ENCODE assay signal across 1 cellular context in the genomic region with DNA sequence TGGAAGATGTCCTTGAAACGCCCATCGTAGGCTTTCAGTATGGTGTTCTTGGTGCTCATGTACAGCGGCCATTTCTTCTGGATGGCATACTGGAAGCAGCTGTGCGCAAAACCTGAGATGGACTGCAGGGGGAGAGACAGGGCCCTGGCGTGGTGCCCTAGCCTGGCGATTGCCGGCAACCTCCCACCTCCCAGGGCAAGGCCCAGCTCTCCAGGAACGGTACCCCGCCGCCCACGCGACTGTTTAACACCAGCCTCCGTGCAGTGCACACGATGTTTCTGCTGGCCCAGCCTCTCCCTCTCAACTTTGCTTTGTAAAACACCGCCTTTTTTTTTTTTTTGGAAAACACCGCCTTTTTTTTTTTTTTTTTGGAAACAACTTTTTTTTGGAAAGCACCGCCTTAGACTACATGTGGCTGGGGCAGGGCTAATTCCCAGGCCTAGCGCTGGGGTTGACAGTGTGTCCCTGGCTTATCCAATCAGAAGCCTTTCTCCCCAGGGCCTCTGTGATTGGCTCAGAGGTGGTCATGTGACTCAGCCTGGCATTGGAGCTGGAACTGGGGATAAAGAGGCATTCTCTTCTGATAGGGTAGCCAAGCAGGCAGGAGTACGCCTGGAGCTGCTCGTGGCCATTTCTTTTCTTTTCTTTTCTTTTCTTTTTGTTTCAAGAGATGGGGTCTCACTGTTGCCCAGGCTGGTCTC.
TF ChIP-seq lines count a peak whose summit lies in the region.

No MANE protein-coding gene starts in this region.

TF ChIP-seq in GM23338, 12 proteins besides CTCF, POLR2A, EP300 and RAD21:
- TF ChIP-seq, protein P1, sequence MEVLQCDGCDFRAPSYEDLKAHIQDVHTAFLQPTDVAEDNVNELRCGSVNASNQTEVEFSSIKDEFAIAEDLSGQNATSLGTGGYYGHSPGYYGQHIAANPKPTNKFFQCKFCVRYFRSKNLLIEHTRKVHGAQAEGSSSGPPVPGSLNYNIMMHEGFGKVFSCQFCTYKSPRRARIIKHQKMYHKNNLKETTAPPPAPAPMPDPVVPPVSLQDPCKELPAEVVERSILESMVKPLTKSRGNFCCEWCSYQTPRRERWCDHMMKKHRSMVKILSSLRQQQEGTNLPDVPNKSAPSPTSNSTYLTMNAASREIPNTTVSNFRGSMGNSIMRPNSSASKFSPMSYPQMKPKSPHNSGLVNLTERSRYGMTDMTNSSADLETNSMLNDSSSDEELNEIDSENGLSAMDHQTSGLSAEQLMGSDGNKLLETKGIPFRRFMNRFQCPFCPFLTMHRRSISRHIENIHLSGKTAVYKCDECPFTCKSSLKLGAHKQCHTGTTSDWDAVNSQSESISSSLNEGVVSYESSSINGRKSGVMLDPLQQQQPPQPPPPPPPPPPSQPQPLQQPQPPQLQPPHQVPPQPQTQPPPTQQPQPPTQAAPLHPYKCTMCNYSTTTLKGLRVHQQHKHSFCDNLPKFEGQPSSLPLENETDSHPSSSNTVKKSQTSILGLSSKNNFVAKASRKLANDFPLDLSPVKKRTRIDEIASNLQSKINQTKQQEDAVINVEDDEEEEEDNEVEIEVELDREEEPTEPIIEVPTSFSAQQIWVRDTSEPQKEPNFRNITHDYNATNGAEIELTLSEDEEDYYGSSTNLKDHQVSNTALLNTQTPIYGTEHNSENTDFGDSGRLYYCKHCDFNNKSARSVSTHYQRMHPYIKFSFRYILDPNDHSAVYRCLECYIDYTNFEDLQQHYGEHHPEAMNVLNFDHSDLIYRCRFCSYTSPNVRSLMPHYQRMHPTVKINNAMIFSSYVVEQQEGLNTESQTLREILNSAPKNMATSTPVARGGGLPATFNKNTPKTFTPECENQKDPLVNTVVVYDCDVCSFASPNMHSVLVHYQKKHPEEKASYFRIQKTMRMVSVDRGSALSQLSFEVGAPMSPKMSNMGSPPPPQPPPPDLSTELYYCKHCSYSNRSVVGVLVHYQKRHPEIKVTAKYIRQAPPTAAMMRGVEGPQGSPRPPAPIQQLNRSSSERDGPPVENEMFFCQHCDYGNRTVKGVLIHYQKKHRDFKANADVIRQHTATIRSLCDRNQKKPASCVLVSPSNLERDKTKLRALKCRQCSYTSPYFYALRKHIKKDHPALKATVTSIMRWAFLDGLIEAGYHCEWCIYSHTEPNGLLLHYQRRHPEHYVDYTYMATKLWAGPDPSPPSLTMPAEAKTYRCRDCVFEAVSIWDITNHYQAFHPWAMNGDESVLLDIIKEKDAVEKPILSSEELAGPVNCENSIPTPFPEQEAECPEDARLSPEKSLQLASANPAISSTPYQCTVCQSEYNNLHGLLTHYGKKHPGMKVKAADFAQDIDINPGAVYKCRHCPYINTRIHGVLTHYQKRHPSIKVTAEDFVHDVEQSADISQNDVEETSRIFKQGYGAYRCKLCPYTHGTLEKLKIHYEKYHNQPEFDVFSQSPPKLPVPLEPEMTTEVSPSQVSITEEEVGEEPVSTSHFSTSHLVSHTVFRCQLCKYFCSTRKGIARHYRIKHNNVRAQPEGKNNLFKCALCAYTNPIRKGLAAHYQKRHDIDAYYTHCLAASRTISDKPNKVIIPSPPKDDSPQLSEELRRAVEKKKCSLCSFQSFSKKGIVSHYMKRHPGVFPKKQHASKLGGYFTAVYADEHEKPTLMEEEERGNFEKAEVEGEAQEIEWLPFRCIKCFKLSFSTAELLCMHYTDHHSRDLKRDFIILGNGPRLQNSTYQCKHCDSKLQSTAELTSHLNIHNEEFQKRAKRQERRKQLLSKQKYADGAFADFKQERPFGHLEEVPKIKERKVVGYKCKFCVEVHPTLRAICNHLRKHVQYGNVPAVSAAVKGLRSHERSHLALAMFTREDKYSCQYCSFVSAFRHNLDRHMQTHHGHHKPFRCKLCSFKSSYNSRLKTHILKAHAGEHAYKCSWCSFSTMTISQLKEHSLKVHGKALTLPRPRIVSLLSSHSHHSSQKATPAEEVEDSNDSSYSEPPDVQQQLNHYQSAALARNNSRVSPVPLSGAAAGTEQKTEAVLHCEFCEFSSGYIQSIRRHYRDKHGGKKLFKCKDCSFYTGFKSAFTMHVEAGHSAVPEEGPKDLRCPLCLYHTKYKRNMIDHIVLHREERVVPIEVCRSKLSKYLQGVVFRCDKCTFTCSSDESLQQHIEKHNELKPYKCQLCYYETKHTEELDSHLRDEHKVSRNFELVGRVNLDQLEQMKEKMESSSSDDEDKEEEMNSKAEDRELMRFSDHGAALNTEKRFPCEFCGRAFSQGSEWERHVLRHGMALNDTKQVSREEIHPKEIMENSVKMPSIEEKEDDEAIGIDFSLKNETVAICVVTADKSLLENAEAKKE (CRISPR knock-in tag; IDR thresholded peaks at IDR 0.05): no peak
- TF ChIP-seq EZH2 (IDR thresholded peaks at IDR 0.05; ENCODE audit: low read depth, unreplicated experiment): no peak
- no peak for TF ChIP-seq ZNF331 (CRISPR knock-in tag; IDR thresholded peaks at IDR 0.05; ENCODE audit: low read depth)
- no peak for TF ChIP-seq CREB1 (CRISPR knock-in tag; IDR thresholded peaks at IDR 0.05; ENCODE audit: low read depth)
- TF ChIP-seq, protein P2, sequence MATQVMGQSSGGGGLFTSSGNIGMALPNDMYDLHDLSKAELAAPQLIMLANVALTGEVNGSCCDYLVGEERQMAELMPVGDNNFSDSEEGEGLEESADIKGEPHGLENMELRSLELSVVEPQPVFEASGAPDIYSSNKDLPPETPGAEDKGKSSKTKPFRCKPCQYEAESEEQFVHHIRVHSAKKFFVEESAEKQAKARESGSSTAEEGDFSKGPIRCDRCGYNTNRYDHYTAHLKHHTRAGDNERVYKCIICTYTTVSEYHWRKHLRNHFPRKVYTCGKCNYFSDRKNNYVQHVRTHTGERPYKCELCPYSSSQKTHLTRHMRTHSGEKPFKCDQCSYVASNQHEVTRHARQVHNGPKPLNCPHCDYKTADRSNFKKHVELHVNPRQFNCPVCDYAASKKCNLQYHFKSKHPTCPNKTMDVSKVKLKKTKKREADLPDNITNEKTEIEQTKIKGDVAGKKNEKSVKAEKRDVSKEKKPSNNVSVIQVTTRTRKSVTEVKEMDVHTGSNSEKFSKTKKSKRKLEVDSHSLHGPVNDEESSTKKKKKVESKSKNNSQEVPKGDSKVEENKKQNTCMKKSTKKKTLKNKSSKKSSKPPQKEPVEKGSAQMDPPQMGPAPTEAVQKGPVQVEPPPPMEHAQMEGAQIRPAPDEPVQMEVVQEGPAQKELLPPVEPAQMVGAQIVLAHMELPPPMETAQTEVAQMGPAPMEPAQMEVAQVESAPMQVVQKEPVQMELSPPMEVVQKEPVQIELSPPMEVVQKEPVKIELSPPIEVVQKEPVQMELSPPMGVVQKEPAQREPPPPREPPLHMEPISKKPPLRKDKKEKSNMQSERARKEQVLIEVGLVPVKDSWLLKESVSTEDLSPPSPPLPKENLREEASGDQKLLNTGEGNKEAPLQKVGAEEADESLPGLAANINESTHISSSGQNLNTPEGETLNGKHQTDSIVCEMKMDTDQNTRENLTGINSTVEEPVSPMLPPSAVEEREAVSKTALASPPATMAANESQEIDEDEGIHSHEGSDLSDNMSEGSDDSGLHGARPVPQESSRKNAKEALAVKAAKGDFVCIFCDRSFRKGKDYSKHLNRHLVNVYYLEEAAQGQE (IDR thresholded peaks at IDR 0.05; ENCODE audit: unreplicated experiment): no peak
- no peak for TF ChIP-seq STAT1 (IDR thresholded peaks at IDR 0.05; ENCODE audit: unreplicated experiment)
- no peak for TF ChIP-seq JUNB (IDR thresholded peaks at IDR 0.05; ENCODE audit: unreplicated experiment)
- no peak for TF ChIP-seq NANOG (IDR thresholded peaks at IDR 0.05; ENCODE audit: borderline replicate concordance)
- no peak for TF ChIP-seq EZH2phosphoT487 (IDR thresholded peaks at IDR 0.05; ENCODE audit: unreplicated experiment)
